27 cellular contexts compared by ENCODE assay signal in genomic region chr7:77313876-77314480, GRCh38.
"Had no signal": no experiment of that assay in that cellular context is flagged by ENCODE, and none has a peak within 500 bp of the region (broad histone marks: within the 10 kb centered on the region; RNA-seq: fewer than 3 reads in every experiment).

No MANE protein-coding gene starts in this region.

- H3K4me3 ChIP-seq: heart left ventricle, lower lobe of right lung, right lobe of liver, stomach, testis had no signal

- H3K27ac ChIP-seq: lower lobe of right lung, neutrophil, right lobe of liver, WERI-Rb-1 had no signal

- H3K9me3 ChIP-seq: heart left ventricle, lower lobe of right lung, neutrophil, right lobe of liver, stomach, testis had no signal

- H3K36me3 ChIP-seq: WERI-Rb-1 had no signal

- ATAC-seq: activated CD4-positive, CD25-positive, alpha-beta regulatory T cell treated with anti-CD3 and anti-CD28 coated beads, Interleukin-2, amount 50 U/mL, for 24 hours; effector memory CD8-positive, alpha-beta T cell; lower lobe of right lung; right lobe of liver; stimulated activated naive B cell treated with anti-CD40 and anti-IgM and Interleukin-4, amounts not matched to agents 10 μg/mL and 1 μg/mL and 100 μg/mL, for 72 hours had no signal

- DNase-seq: activated CD4-positive, alpha-beta memory T cell treated with anti-CD3 and anti-CD28 coated beads for 36 hours; activated CD4-positive, alpha-beta T cell treated with anti-CD3 and anti-CD28 coated beads for 48 hours; activated CD8-positive, alpha-beta memory T cell treated with anti-CD3 and anti-CD28 coated beads, Interleukin-2, amount 50 U/mL, for 4 hours; activated effector memory CD4-positive, alpha-beta T cell treated with anti-CD3 and anti-CD28 coated beads, Interleukin-2, amount 50 U/mL, for 16 hours; activated naive CD4-positive, alpha-beta T cell treated with anti-CD3 and anti-CD28 coated beads for 36 hours; activated naive CD8-positive, alpha-beta T cell treated with anti-CD3 and anti-CD28 coated beads for 36 hours; activated T-cell treated with anti-CD3 and anti-CD28 coated beads, Interleukin-2, amount 50 U/mL, for 1 hour; caudate nucleus; cortex of kidney; effector memory CD8-positive, alpha-beta T cell; erythroblast; foreskin fibroblast; heart left ventricle; lower lobe of right lung; mesendoderm; nephron progenitor cell; right lobe of liver; small intestine; stimulated activated CD4-positive, alpha-beta T cell treated with anti-CD3 and anti-CD28 coated beads, Interleukin-1b, Interleukin-23, amount 100 ng/mL, for 48 hours; stimulated activated CD4-positive, alpha-beta T cell treated with anti-CD3 and anti-CD28 coated beads, Interleukin-4, amount 100 ng/mL, for 4 hours; stimulated activated naive B cell treated with anti-CD40 and anti-IgM and Interleukin-4, amounts not matched to agents 10 μg/mL and 1 μg/mL and 100 μg/mL, for 72 hours; stomach; T-helper 9 cell; testis; WERI-Rb-1 had no signal

- H3K27me3 ChIP-seq: heart left ventricle, neutrophil, right lobe of liver, stomach, testis had no signal
